Comparison of ENCODE assay signal across 29 cellular contexts in genomic region chr2:146351689-146352088, GRCh38.
"Had no signal": no experiment of that assay in that cellular context is flagged by ENCODE, and none has a peak within 500 bp of the region (broad histone marks: within the 10 kb centered on the region; RNA-seq: fewer than 3 reads in every experiment).

No MANE protein-coding gene starts in this region.

- H3K27ac Mint-ChIP-seq: stimulated activated effector memory CD8-positive, alpha-beta T cell treated with anti-CD3 and anti-CD28 coated beads, Interleukin-12 subunit alpha, Interleukin-12 subunit beta, amount 100 ng/mL, for 72 hours; stimulated activated memory B cell treated with anti-CD40 and anti-IgM and Interleukin-4, amounts not matched to agents 10 μg/mL and 1 μg/mL and 100 μg/mL, for 72 hours; stimulated activated naive B cell treated with anti-CD40 and anti-IgM and Interleukin-4, amounts not matched to agents 10 μg/mL and 1 μg/mL and 100 μg/mL, for 72 hours; stimulated activated naive CD8-positive, alpha-beta T cell treated with anti-CD3 and anti-CD28 coated beads, Interleukin-15, amount 100 ng/mL, for 72 hours; stimulated activated naive CD8-positive, alpha-beta T cell treated with anti-CD3 and anti-CD28 coated beads, Interleukin-15, Interleukin-2, amounts not matched to agents 100 ng/mL and 50 ng/mL, for 24 hours; type B pancreatic cell had no signal

- H3K4me3 ChIP-seq: stomach, suprapubic skin, testis, thoracic aorta, thyroid gland, tibial artery, tibial nerve, transverse colon, upper lobe of left lung, upper lobe of right lung, uterus, vagina had no signal

- H3K9me3 Mint-ChIP-seq: stimulated activated memory B cell treated with anti-CD40 and anti-IgM and Interleukin-4, amounts not matched to agents 10 μg/mL and 1 μg/mL and 100 μg/mL, for 72 hours; stimulated activated naive B cell treated with anti-CD40 and anti-IgM and Interleukin-4, amounts not matched to agents 10 μg/mL and 1 μg/mL and 100 μg/mL, for 72 hours; type B pancreatic cell had no signal

- FAIRE-seq: urothelium cell line had no signal

- H3K27ac ChIP-seq: stomach, suprapubic skin, testis, thoracic aorta, thyroid gland, tibial artery, tibial nerve, transverse colon, upper lobe of left lung, upper lobe of right lung, uterus, vagina had no signal

- H3K4me1 Mint-ChIP-seq: stimulated activated effector memory CD8-positive, alpha-beta T cell treated with anti-CD3 and anti-CD28 coated beads, Interleukin-12 subunit alpha, Interleukin-12 subunit beta, amount 100 ng/mL, for 72 hours; stimulated activated memory B cell treated with anti-CD40 and anti-IgM and Interleukin-4, amounts not matched to agents 10 μg/mL and 1 μg/mL and 100 μg/mL, for 72 hours; stimulated activated naive B cell treated with anti-CD40 and anti-IgM and Interleukin-4, amounts not matched to agents 10 μg/mL and 1 μg/mL and 100 μg/mL, for 72 hours; stimulated activated naive CD8-positive, alpha-beta T cell treated with anti-CD3 and anti-CD28 coated beads, Interleukin-15, amount 100 ng/mL, for 72 hours had no signal

- H3K4me1 ChIP-seq: stomach, suprapubic skin, testis, thyroid gland, tibial artery, tibial nerve, transverse colon, upper lobe of left lung, upper lobe of right lung, uterus, vagina had no signal

- H3K27me3 Mint-ChIP-seq: stimulated activated memory B cell treated with anti-CD40 and anti-IgM and Interleukin-4, amounts not matched to agents 10 μg/mL and 1 μg/mL and 100 μg/mL, for 72 hours; stimulated activated naive B cell treated with anti-CD40 and anti-IgM and Interleukin-4, amounts not matched to agents 10 μg/mL and 1 μg/mL and 100 μg/mL, for 72 hours; stimulated activated naive CD8-positive, alpha-beta T cell treated with anti-CD3 and anti-CD28 coated beads, Interleukin-15, amount 100 ng/mL, for 72 hours; stimulated activated naive CD8-positive, alpha-beta T cell treated with anti-CD3 and anti-CD28 coated beads, Interleukin-15, Interleukin-2, amounts not matched to agents 100 ng/mL and 50 ng/mL, for 24 hours had no signal

- H3K36me3 ChIP-seq: stomach, suprapubic skin, thoracic aorta, thyroid gland, tibial artery, tibial nerve, transverse colon, upper lobe of left lung, upper lobe of right lung, uterus, vagina had no signal

- H3K27me3 ChIP-seq: stomach, suprapubic skin, testis, thyroid gland, tibial artery, tibial nerve, transverse colon, upper lobe of left lung, upper lobe of right lung, uterus, vagina had no signal

- H3K4me3 Mint-ChIP-seq: stimulated activated effector memory CD8-positive, alpha-beta T cell treated with anti-CD3 and anti-CD28 coated beads, Interleukin-12 subunit alpha, Interleukin-12 subunit beta, amount 100 ng/mL, for 72 hours; stimulated activated memory B cell treated with anti-CD40 and anti-IgM and Interleukin-4, amounts not matched to agents 10 μg/mL and 1 μg/mL and 100 μg/mL, for 72 hours; stimulated activated naive B cell treated with anti-CD40 and anti-IgM and Interleukin-4, amounts not matched to agents 10 μg/mL and 1 μg/mL and 100 μg/mL, for 72 hours; stimulated activated naive CD8-positive, alpha-beta T cell treated with anti-CD3 and anti-CD28 coated beads, Interleukin-15, amount 100 ng/mL, for 72 hours; stimulated activated naive CD8-positive, alpha-beta T cell treated with anti-CD3 and anti-CD28 coated beads, Interleukin-15, Interleukin-2, amounts not matched to agents 100 ng/mL and 50 ng/mL, for 24 hours; type B pancreatic cell had no signal

- DNase-seq: stimulated activated CD4-positive, alpha-beta T cell treated with anti-CD3 and anti-CD28 coated beads, Interleukin-2, amount 100 ng/mL, for 48 hours; stimulated activated CD4-positive, alpha-beta T cell treated with anti-CD3 and anti-CD28 coated beads, Interleukin-4, amount 100 ng/mL, for 1 hour; stimulated activated CD4-positive, alpha-beta T cell treated with anti-CD3 and anti-CD28 coated beads, Interleukin-4, amount 100 ng/mL, for 24 hours; stimulated activated CD4-positive, alpha-beta T cell treated with anti-CD3 and anti-CD28 coated beads, Interleukin-4, amount 100 ng/mL, for 4 hours; stimulated activated CD8-positive, alpha-beta memory T cell treated with anti-CD3 and anti-CD28 coated beads, Interleukin-4, amount 100 ng/mL, for 48 hours; stimulated activated naive B cell treated with anti-CD40 and anti-IgM and Interleukin-4, amounts not matched to agents 10 μg/mL and 1 μg/mL and 100 μg/mL, for 72 hours; stimulated activated naive CD4-positive, alpha-beta T cell; stimulated activated naive CD4-positive, alpha-beta T cell treated with Interleukin-2 at 50 U/mL for 16 hours; stimulated activated naive CD8-positive, alpha-beta T cell treated with anti-CD3 and anti-CD28 coated beads, Interleukin-15, amount 100 ng/mL, for 72 hours; stimulated activated naive CD8-positive, alpha-beta T cell treated with anti-CD3 and anti-CD28 coated beads, Interleukin-15, Interleukin-2, amounts not matched to agents 100 U/mL and 50 U/mL, for 24 hours; stomach; substantia nigra; testis; thyroid gland; tibial artery; transverse colon; trophoblast cell; upper lobe of left lung; upper lobe of right lung; uterus had no signal

- ATAC-seq: stimulated activated effector memory CD8-positive, alpha-beta T cell treated with anti-CD3 and anti-CD28 coated beads, Interleukin-12 subunit alpha, Interleukin-12 subunit beta, amount 100 ng/mL, for 72 hours; stimulated activated memory B cell treated with anti-CD40 and anti-IgM and Interleukin-4, amounts not matched to agents 10 μg/mL and 1 μg/mL and 100 μg/mL, for 72 hours; stimulated activated naive B cell treated with anti-CD40 and anti-IgM and Interleukin-4, amounts not matched to agents 10 μg/mL and 1 μg/mL and 100 μg/mL, for 72 hours; stimulated activated naive CD8-positive, alpha-beta T cell treated with anti-CD3 and anti-CD28 coated beads, Interleukin-15, amount 100 ng/mL, for 72 hours; stimulated activated naive CD8-positive, alpha-beta T cell treated with anti-CD3 and anti-CD28 coated beads, Interleukin-15, Interleukin-2, amounts not matched to agents 100 U/mL and 50 U/mL, for 24 hours; upper lobe of right lung had no signal

- H3K36me3 Mint-ChIP-seq: stimulated activated effector memory CD8-positive, alpha-beta T cell treated with anti-CD3 and anti-CD28 coated beads, Interleukin-12 subunit alpha, Interleukin-12 subunit beta, amount 100 ng/mL, for 72 hours; stimulated activated memory B cell treated with anti-CD40 and anti-IgM and Interleukin-4, amounts not matched to agents 10 μg/mL and 1 μg/mL and 100 μg/mL, for 72 hours; stimulated activated naive B cell treated with anti-CD40 and anti-IgM and Interleukin-4, amounts not matched to agents 10 μg/mL and 1 μg/mL and 100 μg/mL, for 72 hours; type B pancreatic cell had no signal

- H3K9me3 ChIP-seq: stomach, suprapubic skin, testis, thoracic aorta, thyroid gland, tibial artery, tibial nerve, transverse colon, upper lobe of left lung, upper lobe of right lung, uterus, vagina had no signal
